Comparison of ENCODE assay signal across 14 cellular contexts in genomic region chr22:32809786-32810185, GRCh38. TPM values are rescaled to one million over a fixed set of nuclear protein-coding genes. Genes with fewer than 3 reads are reported as not detected.
"Had no signal": no experiment of that assay in that cellular context is flagged by ENCODE, and none has a peak within 500 bp of the region (broad histone marks: within the 10 kb centered on the region; RNA-seq: fewer than 3 reads in every experiment).

No MANE protein-coding gene starts in this region.

- ATAC-seq: gastroesophageal sphincter; natural killer cell treated with Interleukin-12 subunit alpha and Interleukin-12 subunit beta and Interleukin-15 and Interleukin-18, amount 100 ng/mL, for 72 hours had no signal

- H3K4me1 Mint-ChIP-seq: activated CD4-positive, alpha-beta T cell treated with anti-CD3 and anti-CD28 coated beads, Interleukin-2, amount 10 ng/mL, durations not matched to agents 7 days and 5 days had no signal

- H3K27ac Mint-ChIP-seq: activated CD4-positive, alpha-beta T cell treated with anti-CD3 and anti-CD28 coated beads, Interleukin-2, amount 10 ng/mL, durations not matched to agents 7 days and 5 days; activated naive CD4-positive, alpha-beta T cell treated with anti-CD3 and anti-CD28 coated beads for 36 hours; natural killer cell treated with Interleukin-12 subunit alpha and Interleukin-12 subunit beta and Interleukin-15 and Interleukin-18, amount 100 ng/mL, for 72 hours; T-helper 1 cell treated with Interleukin-12 subunit alpha and Interleukin-12 subunit beta and Interleukin-4 antibody, amounts not matched to agents 30 μg/mL and 1 μg/mL, for 36 hours; type B pancreatic cell had no signal

- H3K9me3 Mint-ChIP-seq: activated CD4-positive, alpha-beta T cell treated with anti-CD3 and anti-CD28 coated beads, Interleukin-2, amount 10 ng/mL, durations not matched to agents 7 days and 5 days; activated naive CD4-positive, alpha-beta T cell treated with anti-CD3 and anti-CD28 coated beads for 36 hours; natural killer cell treated with Interleukin-12 subunit alpha and Interleukin-12 subunit beta and Interleukin-15 and Interleukin-18, amount 100 ng/mL, for 72 hours; T-helper 1 cell treated with Interleukin-12 subunit alpha and Interleukin-12 subunit beta and Interleukin-4 antibody, amounts not matched to agents 30 μg/mL and 1 μg/mL, for 36 hours; type B pancreatic cell had no signal

- DNase-seq: activated CD4-positive, alpha-beta T cell treated with anti-CD3 and anti-CD28 coated beads, Interleukin-2, amount 10 ng/mL, durations not matched to agents 7 days and 5 days; activated CD4-positive, CD25-positive, alpha-beta regulatory T cell; activated CD8-positive, alpha-beta memory T cell treated with anti-CD3 and anti-CD28 coated beads for 24 hours; activated naive CD4-positive, alpha-beta T cell treated with anti-CD3 and anti-CD28 coated beads for 36 hours; effector CD4-positive, alpha-beta T cell; left cardiac atrium; nucleus accumbens; SK-N-SH had no signal

- H3K4me3 ChIP-seq: cardiac muscle cell, skin epidermis had no signal

- H3K36me3 ChIP-seq: cardiac muscle cell had no signal

- H3K4me3 Mint-ChIP-seq: activated CD4-positive, alpha-beta T cell treated with anti-CD3 and anti-CD28 coated beads, Interleukin-2, amount 10 ng/mL, durations not matched to agents 7 days and 5 days; activated naive CD4-positive, alpha-beta T cell treated with anti-CD3 and anti-CD28 coated beads for 36 hours; natural killer cell treated with Interleukin-12 subunit alpha and Interleukin-12 subunit beta and Interleukin-15 and Interleukin-18, amount 100 ng/mL, for 72 hours; T-helper 1 cell treated with Interleukin-12 subunit alpha and Interleukin-12 subunit beta and Interleukin-4 antibody, amounts not matched to agents 30 μg/mL and 1 μg/mL, for 36 hours had no signal

- H3K9ac ChIP-seq: SK-N-SH had no signal

- H3K27me3 Mint-ChIP-seq: type B pancreatic cell had no signal

- H3K27ac ChIP-seq: cardiac muscle cell, skin epidermis had no signal

- H3K9me3 ChIP-seq: gastroesophageal sphincter, SK-N-SH had no signal

- H3K36me3 Mint-ChIP-seq: natural killer cell treated with Interleukin-12 subunit alpha and Interleukin-12 subunit beta and Interleukin-15 and Interleukin-18, amount 100 ng/mL, for 72 hours; type B pancreatic cell had no signal

- H3K4me2 ChIP-seq: SK-N-SH had no signal

- H3K27me3 ChIP-seq: cardiac muscle cell, gastroesophageal sphincter had no signal

RNA-seq across cellular contexts. Expression of gene TIMP3, which starts 8.3 kb away (rescaled TPM):
- total RNA-seq: activated CD4-positive, alpha-beta T cell treated with anti-CD3 and anti-CD28 coated beads, Interleukin-2, amount 10 ng/mL, durations not matched to agents 7 days and 5 days; activated naive CD4-positive, alpha-beta T cell treated with anti-CD3 and anti-CD28 coated beads for 36 hours; natural killer cell treated with Interleukin-12 subunit alpha and Interleukin-12 subunit beta and Interleukin-15 and Interleukin-18, amount 100 ng/mL, for 72 hours had no signal
